ENCODE assay signal across 31 cellular contexts in the genomic region with DNA sequence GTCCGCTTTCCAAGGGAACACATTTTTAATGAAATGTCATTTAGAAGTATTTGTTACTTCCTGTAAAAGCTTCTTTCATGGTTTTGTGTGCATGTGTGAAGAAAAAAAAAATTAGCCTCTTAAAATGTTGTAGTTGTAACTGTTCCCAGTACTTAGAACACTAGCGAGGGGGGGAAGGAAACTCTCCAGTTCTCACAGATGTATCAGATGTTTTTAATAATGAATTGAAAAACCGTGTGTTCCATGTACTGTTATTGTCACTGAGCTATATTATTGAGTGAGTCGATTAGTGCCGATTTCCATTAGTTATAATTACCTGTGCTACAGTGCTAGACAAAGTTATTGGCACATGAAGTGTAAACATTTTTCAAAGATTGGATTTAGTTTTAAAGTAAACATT.
A peak's percentile ranks its signal among the peaks of the same experiment; 100 is the strongest.
DNase-seq lines count a peak whose midpoint lies in the region; ATAC-seq and TF ChIP-seq lines count a peak whose summit lies in the region.
"Had no signal": no experiment of that assay in that cellular context is flagged by ENCODE, and none has a peak within 500 bp of the region (broad histone marks: within the 10 kb centered on the region; RNA-seq: fewer than 3 reads in every experiment).

No MANE protein-coding gene starts in this region.

- H3K27ac ChIP-seq in heart left ventricle (no peak overlapping the region), WERI-Rb-1 (peak overlapping the region; percentile 38), testis (peak overlapping the region in 1 of 2 donors; percentile 3)
- H3K27ac ChIP-seq: heart right ventricle, neutrophil, PC-9, spleen, thoracic aorta had no signal

- DNase-seq in Right ventricle myocardium superior (no peak), heart left ventricle (no peak), WERI-Rb-1 (no peak), fibroblast of the conjunctiva (ENCODE audit: low read depth) (peak; percentile 22), HUDEP-2 (lab: John Stamatoyannopoulos, UW; ENCODE audit: unreplicated experiment in 76 of 76) (no peak), testis (no peak), 8988T (no peak)
- DNase-seq: activated CD8-positive, alpha-beta memory T cell treated with anti-CD3 and anti-CD28 coated beads, Interleukin-2, amount 50 U/mL, for 48 hours; activated CD8-positive, alpha-beta T cell treated with anti-CD3 and anti-CD28 coated beads for 36 hours; activated naive CD4-positive, alpha-beta T cell treated with anti-CD3 and anti-CD28 coated beads, Interleukin-2, amount 10 ng/mL, durations not matched to agents 7 days and 5 days; amniotic stem cell; CD8-positive, alpha-beta memory T cell; dermis blood vessel endothelial cell; DMS 273 treated with DMSO at 0.1 percent for 48 hours; heart right ventricle; Kasumi-1; NCI-H1436 treated with DMSO at 0.1 percent for 48 hours; NCI-H2107; NCI-H446; NK-92 treated with Interleukin-12 subunit alpha and Interleukin-12 subunit beta, amount 100 ng/mL, for 24 hours; PC-9; right cardiac atrium; spleen; stimulated activated CD4-positive, alpha-beta T cell treated with anti-CD3 and anti-CD28 coated beads, Interleukin-2, amount 100 ng/mL, for 24 hours; stimulated activated naive CD8-positive, alpha-beta T cell treated with anti-CD3 and anti-CD28 coated beads, Interleukin-15, Interleukin-2, amounts not matched to agents 100 U/mL and 50 U/mL, for 24 hours had no signal

- TF ChIP-seq CTCF in heart left ventricle (IDR thresholded peaks at IDR 0.05) = no peak
- TF ChIP-seq CTCF in WERI-Rb-1 (IDR thresholded peaks at IDR 0.05; ENCODE audit: low read depth, low read length) = no peak
- TF ChIP-seq CTCF in testis (IDR thresholded peaks at IDR 0.05) = no peak

- intact Hi-C loops in Right ventricle myocardium superior (cut with DNase I) (no loop called here), heart left ventricle (cut with DNase I) (no loop called here), testis (cut with DNase I; ENCODE audit: low total_unique reads) (no loop called here)

- WGBS in heart left ventricle, 4 donors = 45 to 53% (median 50%) methylated on average over 5 of the region's 5 CpGs
- 46 to 57% methylated on average over 5 of the region's 5 CpGs for WGBS in testis, 2 donors

- ATAC-seq in Right ventricle myocardium superior (ENCODE audit: poor library complexity) (peak; percentile 39), heart left ventricle (no peak), GM21447 (IDR thresholded peaks at IDR 0.05; ENCODE audit: unreplicated experiment) (no peak)
- ATAC-seq: activated CD8-positive, alpha-beta T cell treated with anti-CD3 and anti-CD28 coated beads for 36 hours; activated T-helper 17 cell treated with anti-CD3 and anti-CD28 coated beads, Interleukin-2, amount 50 U/mL, for 72 hours; GM12878; stimulated activated naive CD8-positive, alpha-beta T cell treated with anti-CD3 and anti-CD28 coated beads, Interleukin-15, Interleukin-2, amounts not matched to agents 100 U/mL and 50 U/mL, for 24 hours had no signal

- H3K27me3 ChIP-seq in heart left ventricle (no peaks in the 10 kb centered on the region), WERI-Rb-1 (ENCODE audit: insufficient read depth, low read depth, severe bottlenecking) (no peaks in the 10 kb centered on the region), testis (no peaks in the 10 kb centered on the region)
- H3K27me3 ChIP-seq: neutrophil, spleen had no signal

- no peaks in the 10 kb centered on the region for H3K9me3 ChIP-seq in heart left ventricle
- no peaks in the 10 kb centered on the region for H3K9me3 ChIP-seq in WERI-Rb-1 (ENCODE audit: severe bottlenecking)
- H3K9me3 ChIP-seq in testis = no peaks in the 10 kb centered on the region
- H3K9me3 ChIP-seq: HAP-1, heart right ventricle, neutrophil, spleen, thoracic aorta had no signal

- no peak overlapping the region for H3K4me3 ChIP-seq in heart left ventricle
- H3K4me3 ChIP-seq in WERI-Rb-1 (ENCODE audit: low read depth, low read length) = no peak overlapping the region
- no peak overlapping the region for H3K4me3 ChIP-seq in testis
- H3K4me3 ChIP-seq: GM12878, HAP-1, heart right ventricle, PC-9, spleen, thoracic aorta had no signal

- H3K4me1 ChIP-seq in heart left ventricle = peaks cover 0 to 18% (median 0%) of the 10 kb centered on the region in 12 donors
- peaks cover 7% of the 10 kb centered on the region for H3K4me1 ChIP-seq in testis

- H3K36me3 ChIP-seq in heart left ventricle (no peaks in the 10 kb centered on the region), WERI-Rb-1 (no peaks in the 10 kb centered on the region), testis (ENCODE audit: low read depth, missing control alignments) (no peaks in the 10 kb centered on the region)
- H3K36me3 ChIP-seq: HAP-1, heart right ventricle, neutrophil, spleen, thoracic aorta had no signal

- TF ChIP-seq POLR2A in heart left ventricle (IDR thresholded peaks at IDR 0.05) (no peak), testis (IDR thresholded peaks at IDR 0.05) (no peak)
